Comparison of ENCODE assay signal across 19 cellular contexts in the genomic region with DNA sequence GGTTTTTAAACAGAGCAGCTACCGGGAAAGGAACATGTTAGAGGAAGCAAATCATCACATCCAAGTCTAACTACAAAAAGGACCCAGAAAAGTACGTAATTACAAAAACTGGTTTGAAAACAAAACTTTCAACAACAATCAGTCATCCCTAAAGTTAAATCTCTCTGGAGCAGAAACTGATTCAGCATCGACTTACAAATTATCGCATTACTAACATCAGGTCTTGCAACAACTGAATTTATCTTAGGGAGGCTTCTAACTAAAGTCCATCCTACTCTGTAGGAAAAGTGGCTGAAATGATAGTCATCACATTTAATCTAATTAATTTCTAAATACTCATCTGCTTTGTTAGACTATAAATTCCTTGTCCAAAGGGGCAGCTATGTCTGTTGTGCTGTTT.
DNase-seq lines count a peak whose midpoint lies in the region; FAIRE-seq and TF ChIP-seq lines count a peak whose summit lies in the region.
"Had no signal": no experiment of that assay in that cellular context is flagged by ENCODE, and none has a peak within 500 bp of the region (broad histone marks: within the 10 kb centered on the region; RNA-seq: fewer than 3 reads in every experiment).

No MANE protein-coding gene starts in this region.

- H3K27me3 ChIP-seq in OCI-LY3 (ENCODE audit: low read depth, low read length) (no peaks in the 10 kb centered on the region), osteoblast (ENCODE audit: insufficient read depth, low read length) (no peaks in the 10 kb centered on the region)
- H3K27me3 ChIP-seq: uterus had no signal

- TF ChIP-seq CTCF in OCI-LY3 (IDR thresholded peaks at IDR 0.05; ENCODE audit: low read depth, low read length) (no peak), osteoblast (IDR thresholded peaks at IDR 0.05; ENCODE audit: extremely low read depth, low read depth, low read length) (no peak)

- H3K79me2 ChIP-seq in OCI-LY3 (ENCODE audit: low read length), result peaks cover 99% of the 10 kb centered on the region
- peaks cover 85% of the 10 kb centered on the region for H3K79me2 ChIP-seq in osteoblast (ENCODE audit: insufficient read depth, low read length)

- H3K4me2 ChIP-seq in OCI-LY3 (ENCODE audit: low read length) (peak overlapping the region; percentile 28), osteoblast (ENCODE audit: insufficient read depth, low read length) (peak overlapping the region; percentile 7)

- H2AFZ ChIP-seq in OCI-LY3 (ENCODE audit: low read depth, low read length) (no peak overlapping the region), osteoblast (ENCODE audit: low read length) (no peak overlapping the region)

- DNase-seq in fibroblast of peridontal ligament (ENCODE audit: extremely low read depth) (peak; percentile 56), osteoblast (ENCODE audit: insufficient read length, low spot score, missing footprints) (no peak), pons (ENCODE audit: low spot score) (no peak), 8988T (no peak), epidermal melanocyte (ENCODE audit: insufficient read length, low spot score) (no peak)
- DNase-seq: CD8-positive, alpha-beta memory T cell; DMS 273 treated with DMSO at 0.1 percent for 48 hours; islet precursor cell; MV-4-11; NCI-H146; NCI-H82; stimulated activated CD4-positive, alpha-beta T cell treated with anti-CD3 and anti-CD28 coated beads, Interleukin-15, amount 100 ng/mL, for 24 hours; stimulated activated naive CD4-positive, alpha-beta T cell treated with Interleukin-2 at 50 U/mL for 16 hours; uterus; WERI-Rb-1 had no signal

- peaks cover 10% of the 10 kb centered on the region; the same call in 1 of the 2 replicates for H4K20me1 ChIP-seq in OCI-LY3 (ENCODE audit: insufficient read depth, low read length)
- H4K20me1 ChIP-seq in osteoblast (ENCODE audit: insufficient read depth, low read length), result peaks cover 67% of the 10 kb centered on the region

- H3K9ac ChIP-seq in OCI-LY3 (ENCODE audit: low read length), result peak overlapping the region; percentile 36

- H3K4me1 ChIP-seq in OCI-LY3 (ENCODE audit: low read length) (peaks cover 92% of the 10 kb centered on the region), osteoblast (ENCODE audit: insufficient read depth, low read length) (peaks cover 72% of the 10 kb centered on the region)

- no peaks in the 10 kb centered on the region for H3K9me3 ChIP-seq in OCI-LY3 (ENCODE audit: insufficient read depth, low read length)
- H3K9me3 ChIP-seq in osteoblast (ENCODE audit: low read depth, low read length), result no peaks in the 10 kb centered on the region
- H3K9me3 ChIP-seq: thoracic aorta, uterus had no signal

- H3K4me3 ChIP-seq in OCI-LY3 (ENCODE audit: low read length) (no peak overlapping the region), osteoblast (ENCODE audit: insufficient read depth, low read length) (no peak overlapping the region)
- H3K4me3 ChIP-seq: thoracic aorta, uterus had no signal

- H3K27ac ChIP-seq in OCI-LY3 (ENCODE audit: low read length), result peak overlapping the region; percentile 13
- H3K27ac ChIP-seq in osteoblast (ENCODE audit: low read depth, low read length), result peak overlapping the region; percentile 42
- H3K27ac ChIP-seq: uterus, WERI-Rb-1 had no signal

- H3K36me3 ChIP-seq in OCI-LY3 (replicated peaks; ENCODE audit: low read depth, low read length) (no peaks in the 10 kb centered on the region), osteoblast (ENCODE audit: insufficient read depth, low read length) (no peaks in the 10 kb centered on the region)
- H3K36me3 ChIP-seq: thoracic aorta, uterus, WERI-Rb-1 had no signal

- peak; percentile 15 for FAIRE-seq in G401.6 (lab: Jason Lieb, UNC)
- FAIRE-seq: H1 had no signal
